9 cellular contexts compared by ENCODE assay signal in the genomic region with DNA sequence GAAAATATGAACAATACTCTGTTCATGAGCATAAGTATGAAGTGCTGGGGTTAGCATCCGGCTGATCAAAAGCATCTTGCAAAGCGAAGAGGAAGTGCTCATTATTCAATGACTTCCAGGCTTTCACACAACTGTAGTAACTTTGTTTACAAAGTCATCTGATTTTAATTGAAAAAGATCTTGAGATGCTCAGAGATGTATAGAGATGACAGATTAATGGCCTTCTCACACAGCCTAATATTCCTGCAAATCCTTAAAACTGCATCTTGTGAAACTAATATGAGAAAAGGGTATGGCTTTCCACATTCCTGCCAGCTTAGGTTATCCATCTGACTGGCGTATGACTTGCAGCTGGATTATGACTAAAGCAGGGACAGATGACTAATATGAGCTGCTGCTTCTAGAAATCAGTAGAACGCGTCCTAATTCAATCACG.
DNase-seq lines count a peak whose midpoint lies in the region; TF ChIP-seq lines count a peak whose summit lies in the region.
"Had no signal": no experiment of that assay in that cellular context is flagged by ENCODE, and none has a peak within 500 bp of the region (broad histone marks: within the 10 kb centered on the region; RNA-seq: fewer than 3 reads in every experiment).

No MANE protein-coding gene starts in this region.

- no peak overlapping the region for H3K27ac Mint-ChIP-seq in neural progenitor cell
- H3K27ac Mint-ChIP-seq in T-helper 2 cell treated with Interferon-gamma antibody and Interleukin-4, amounts not matched to agents 5 μg/mL and 100 μg/mL, for 36 hours, result no peak overlapping the region

- H4K20me1 ChIP-seq in neural progenitor cell (ENCODE audit: low read depth), result no peaks in the 10 kb centered on the region

- H3K79me2 ChIP-seq in ACC112 (ENCODE audit: control insufficient read depth, insufficient read depth, low read length, unreplicated experiment) (no peaks in the 10 kb centered on the region), neural progenitor cell (ENCODE audit: low read depth) (no peaks in the 10 kb centered on the region)

- H2AFZ ChIP-seq in ACC112 (ENCODE audit: low read length, unreplicated experiment) (peak overlapping the region; percentile 43), neural progenitor cell (replicated peaks) (no peak overlapping the region)

- H3K27ac ChIP-seq in ACC112 (ENCODE audit: low read depth, low read length) (peak overlapping the region; percentile 40), neural progenitor cell (no peak overlapping the region)

- DNase-seq in HFF-Myc (ENCODE audit: extremely low read depth, low read depth) (peak; percentile 95), astrocyte of the spinal cord (ENCODE audit: low read depth, low spot score) (peak; percentile 84), kidney tubule cell (ENCODE audit: low spot score) (peak; percentile 88), neural progenitor cell (ENCODE audit: low spot score) (no peak), ecto neural progenitor cell (ENCODE audit: low spot score) (no peak)
- no peak for DNase-seq in T-helper 2 cell treated with Interferon-gamma antibody and Interleukin-4, amounts not matched to agents 5 μg/mL and 100 μg/mL, for 36 hours (ENCODE audit: low spot score)
- no peak for DNase-seq in stimulated activated CD4-positive, alpha-beta T cell treated with anti-CD3 and anti-CD28 coated beads, Interleukin-4, amount 100 ng/mL, for 24 hours
- DNase-seq: stimulated activated CD4-positive, alpha-beta T cell treated with anti-CD3 and anti-CD28 coated beads, Interleukin-2, amount 100 ng/mL, for 24 hours had no signal

- H3K9me3 Mint-ChIP-seq in neural progenitor cell, result no peaks in the 10 kb centered on the region
- H3K9me3 Mint-ChIP-seq in T-helper 2 cell treated with Interferon-gamma antibody and Interleukin-4, amounts not matched to agents 5 μg/mL and 100 μg/mL, for 36 hours, result peaks cover 8% of the 10 kb centered on the region

- in situ Hi-C loops in astrocyte of the spinal cord (cut with HindIII; ENCODE audit: low sequenced_read_pairs), result no loop called here

- H3K4me2 ChIP-seq in neural progenitor cell, result no peak overlapping the region

- no peak for TF ChIP-seq CTCF in HFF-Myc (IDR thresholded peaks at IDR 0.05; ENCODE audit: low read depth, low read length, missing control alignments)
- no peak for TF ChIP-seq CTCF in astrocyte of the spinal cord (IDR thresholded peaks at IDR 0.05; ENCODE audit: low read depth, low read length)
- no peak for TF ChIP-seq CTCF in neural progenitor cell (IDR thresholded peaks at IDR 0.05)

- H3K36me3 ChIP-seq in ACC112 (ENCODE audit: insufficient read depth, low read length), result no peaks in the 10 kb centered on the region
- H3K36me3 ChIP-seq in neural progenitor cell, result no peaks in the 10 kb centered on the region

- H3K9me3 ChIP-seq in neural progenitor cell (ENCODE audit: low read depth), result no peaks in the 10 kb centered on the region

- no peaks in the 10 kb centered on the region for H3F3A ChIP-seq in neural progenitor cell (ENCODE audit: low read depth)

- H3K4me1 Mint-ChIP-seq in neural progenitor cell, result peaks cover 3% of the 10 kb centered on the region
- H3K4me1 Mint-ChIP-seq in T-helper 2 cell treated with Interferon-gamma antibody and Interleukin-4, amounts not matched to agents 5 μg/mL and 100 μg/mL, for 36 hours (ENCODE audit: low read depth), result peaks cover 6% of the 10 kb centered on the region

- H3K4me1 ChIP-seq in ACC112 (ENCODE audit: control insufficient read depth, insufficient read depth, low read length, unreplicated experiment) (peaks cover 7% of the 10 kb centered on the region), neural progenitor cell (no peaks in the 10 kb centered on the region)

- H3K27me3 ChIP-seq in ACC112 (ENCODE audit: insufficient read depth, low read length), result no peaks in the 10 kb centered on the region
- no peaks in the 10 kb centered on the region for H3K27me3 ChIP-seq in neural progenitor cell

- H3K4me3 Mint-ChIP-seq in neural progenitor cell, result no peak overlapping the region
- no peak overlapping the region for H3K4me3 Mint-ChIP-seq in T-helper 2 cell treated with Interferon-gamma antibody and Interleukin-4, amounts not matched to agents 5 μg/mL and 100 μg/mL, for 36 hours

- peak overlapping the region; percentile 39; the same call in 1 of the 2 replicates for H3K4me3 ChIP-seq in ACC112 (ENCODE audit: low read depth, low read length)
- no peak overlapping the region for H3K4me3 ChIP-seq in HFF-Myc (replicated peaks; ENCODE audit: low read depth, low read length)
- no peak overlapping the region for H3K4me3 ChIP-seq in astrocyte of the spinal cord (ENCODE audit: low read depth, low read length)
- no peak overlapping the region for H3K4me3 ChIP-seq in neural progenitor cell

- no peak overlapping the region for H3K9ac ChIP-seq in neural progenitor cell

- H3K36me3 Mint-ChIP-seq in neural progenitor cell, result no peaks in the 10 kb centered on the region
- peaks cover 2% of the 10 kb centered on the region for H3K36me3 Mint-ChIP-seq in T-helper 2 cell treated with Interferon-gamma antibody and Interleukin-4, amounts not matched to agents 5 μg/mL and 100 μg/mL, for 36 hours (ENCODE audit: low read depth)

- no peaks in the 10 kb centered on the region for H3K27me3 Mint-ChIP-seq in neural progenitor cell (ENCODE audit: insufficient read depth, low read depth)
- no peaks in the 10 kb centered on the region for H3K27me3 Mint-ChIP-seq in T-helper 2 cell treated with Interferon-gamma antibody and Interleukin-4, amounts not matched to agents 5 μg/mL and 100 μg/mL, for 36 hours (ENCODE audit: low read depth)

Comparison
In these comparisons a context has a peak if more than half of its experiments do, and no peak if none do; other contexts are left out.
1. DNase-seq: peak in HFF-Myc (single experiment), astrocyte of the spinal cord (single experiment) and kidney tubule cell (single experiment); none in neural progenitor cell (single experiment), T-helper 2 cell treated with Interferon-gamma antibody and Interleukin-4, amounts not matched to agents 5 μg/mL and 100 μg/mL, for 36 hours (single experiment), ecto neural progenitor cell (single experiment) and stimulated activated CD4-positive, alpha-beta T cell treated with anti-CD3 and anti-CD28 coated beads, Interleukin-4, amount 100 ng/mL, for 24 hours (single experiment).